In the genomic region with DNA sequence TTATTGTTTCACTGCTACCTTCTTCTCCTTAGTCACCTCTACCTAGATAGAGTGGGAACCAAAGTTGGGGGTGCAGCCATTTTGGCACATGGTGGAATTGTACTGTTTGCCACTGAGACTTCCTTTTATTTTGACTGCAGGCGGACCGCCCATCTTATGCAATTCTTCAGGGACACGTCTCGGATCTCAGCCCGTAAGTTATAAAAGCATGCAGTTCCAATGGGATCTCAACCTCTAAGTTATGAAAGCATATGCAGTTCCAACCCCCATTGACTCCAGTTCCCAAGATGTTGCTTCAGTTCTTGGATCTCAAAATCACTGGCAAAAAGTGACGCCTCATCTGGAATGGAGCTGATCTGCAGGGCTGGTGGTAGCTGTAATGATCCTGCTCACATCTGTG, we compare ENCODE assay signal across 34 cellular contexts. TPM values are rescaled to one million over a fixed set of nuclear protein-coding genes. Genes with fewer than 3 reads are reported as not detected.
"Had no signal": no experiment of that assay in that cellular context is flagged by ENCODE, and none has a peak within 500 bp of the region (broad histone marks: within the 10 kb centered on the region; RNA-seq: fewer than 3 reads in every experiment).

No MANE protein-coding gene starts in this region.

- DNase-seq: activated B cell treated with CpG ODN at 0.5 μM for 24 hours; activated CD4-positive, alpha-beta memory T cell treated with anti-CD3 and anti-CD28 coated beads for 36 hours; activated CD4-positive, alpha-beta T cell treated with anti-CD3 and anti-CD28 coated beads for 4 hours; activated CD4-positive, alpha-beta T cell treated with anti-CD3 and anti-CD28 coated beads, Interleukin-2, amount 10 ng/mL, durations not matched to agents 24 days and 14 days; activated CD4-positive, alpha-beta T cell treated with anti-CD3 and anti-CD28 coated beads, Interleukin-2, amount 50 U/mL, for 1 hour; activated CD4-positive, alpha-beta T cell treated with anti-CD3 and anti-CD28 coated beads, Interleukin-2, amount 50 U/mL, for 4 hours; activated CD4-positive, CD25-positive, alpha-beta regulatory T cell treated with anti-CD3 and anti-CD28 coated beads, Interleukin-2, amount 50 U/mL, for 72 hours; activated CD8-positive, alpha-beta memory T cell treated with anti-CD3 and anti-CD28 coated beads, Interleukin-2, amount 50 U/mL, for 4 hours; activated CD8-positive, alpha-beta T cell treated with anti-CD3 and anti-CD28 coated beads for 36 hours; activated effector memory CD4-positive, alpha-beta T cell treated with anti-CD3 and anti-CD28 coated beads, Interleukin-2, amount 50 U/mL, for 16 hours; activated gamma-delta T cell treated with Interleukin-2 at 50 U/mL for 16 hours; activated naive CD4-positive, alpha-beta T cell; activated naive CD4-positive, alpha-beta T cell treated with anti-CD3 and anti-CD28 coated beads for 36 hours; activated naive CD4-positive, alpha-beta T cell treated with anti-CD3 and anti-CD28 coated beads, Interleukin-2, amount 50 U/mL, for 16 hours; activated naive CD8-positive, alpha-beta T cell treated with anti-CD3 and anti-CD28 coated beads for 36 hours; activated T-cell treated with anti-CD3 and anti-CD28 coated beads for 4 hours; activated T-cell treated with anti-CD3 and anti-CD28 coated beads, Interleukin-2, amount 50 U/mL, for 1 hour; activated T-cell treated with anti-CD3 and anti-CD28 coated beads, Interleukin-2, amount 50 U/mL, for 4 hours; activated T-cell treated with anti-CD3 and anti-CD28 coated beads, Interleukin-2, amount 50 U/mL, for 72 hours; adrenal gland; amniotic stem cell; aorta; body of pancreas; brain microvascular endothelial cell; central memory CD4-positive, alpha-beta T cell; T-helper 1 cell; T-helper 2 cell; T-helper 9 cell had no signal

- ATAC-seq: activated CD8-positive, alpha-beta T cell treated with anti-CD3 and anti-CD28 coated beads for 36 hours; activated naive CD4-positive, alpha-beta T cell treated with anti-CD3 and anti-CD28 coated beads, Interleukin-2, amount 50 U/mL, for 72 hours; activated T-cell treated with anti-CD3 and anti-CD28 coated beads, Interleukin-2, amount 50 U/mL, for 4 hours; activated T-cell treated with anti-CD3 and anti-CD28 coated beads, Interleukin-2, amount 50 U/mL, for 72 hours; activated T-helper 17 cell treated with anti-CD3 and anti-CD28 coated beads, Interleukin-2, amount 50 U/mL, for 72 hours; body of pancreas had no signal

- H3K4me3 ChIP-seq: adrenal gland, body of pancreas, breast epithelium had no signal

RNA-seq across cellular contexts. Expression of a gene that starts 41.2 kb away (rescaled TPM):
- total RNA-seq: activated B cell treated with CpG ODN at 0.5 μM for 24 hours; activated CD4-positive, alpha-beta T cell treated with anti-CD3 and anti-CD28 coated beads, Interleukin-2, amount 10 ng/mL, durations not matched to agents 24 days and 14 days; activated CD8-positive, alpha-beta memory T cell treated with anti-CD3 and anti-CD28 coated beads for 36 hours; activated T-helper 1 cell treated with anti-CD3 and anti-CD28 coated beads, Interleukin-12 subunit alpha, Interleukin-12 subunit beta, Interleukin-2, Interleukin-4 antibody, amounts not matched to agents 30 ng/mL and 10 ng/mL and 1 ng/mL, durations not matched to agents 14 hours and 24 hours and 36 hours; cardiac septum had no signal
